Comparison of ENCODE assay signal across 10 cellular contexts in the genomic region with DNA sequence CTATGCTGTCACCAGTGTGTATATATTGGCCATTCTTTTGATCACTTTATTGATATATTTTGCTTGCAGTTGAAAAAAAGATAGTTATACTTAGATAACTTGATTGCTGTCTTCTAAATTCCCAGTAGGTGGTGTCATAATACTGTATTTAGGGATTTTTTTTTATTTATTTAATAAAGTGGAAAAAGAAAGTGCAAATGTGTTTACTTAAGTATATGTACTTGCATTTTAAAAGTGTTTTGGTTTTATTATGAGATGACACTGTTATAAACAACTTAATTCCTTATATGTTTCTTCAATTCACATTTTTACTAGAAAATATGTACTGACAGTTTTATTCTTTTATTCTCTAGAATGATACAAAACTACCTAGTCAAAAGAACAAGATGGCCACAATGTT.
DNase-seq lines count a peak whose midpoint lies in the region; ATAC-seq, FAIRE-seq and TF ChIP-seq lines count a peak whose summit lies in the region.
"Had no signal": no experiment of that assay in that cellular context is flagged by ENCODE, and none has a peak within 500 bp of the region (broad histone marks: within the 10 kb centered on the region; RNA-seq: fewer than 3 reads in every experiment).

No MANE protein-coding gene starts in this region.

- FAIRE-seq in A549 (lab: Jason Lieb, UNC) (no peak), urothelium cell line (lab: Jason Lieb, UNC) (no peak)

- H4K91ac ChIP-seq in H9 (ENCODE audit: insufficient read length, low read depth, low read length) = no peak overlapping the region

- H2BK20ac ChIP-seq in H9 (ENCODE audit: low read depth, low read length, poor library complexity, severe bottlenecking) = no peak overlapping the region

- H3K9ac ChIP-seq in H9 (ENCODE audit: extremely low read depth, insufficient read length, low read length) (no peak overlapping the region), SU-DHL-6 (ENCODE audit: low read length) (no peak overlapping the region)

- H3K27me3 ChIP-seq in H9 (ENCODE audit: insufficient read depth, low read length) (no peaks in the 10 kb centered on the region), SU-DHL-6 (ENCODE audit: low read length) (no peaks in the 10 kb centered on the region)
- H3K27me3 ChIP-seq: gastrocnemius medialis had no signal

- no peaks in the 10 kb centered on the region for H3K23me2 ChIP-seq in H9 (ENCODE audit: insufficient read length, low read depth, low read length, poor library complexity, severe bottlenecking)

- no peak overlapping the region for H3K4me3 ChIP-seq in A549
- no peak overlapping the region for H3K4me3 ChIP-seq in SU-DHL-6 (ENCODE audit: insufficient read depth, low read length, poor library complexity, severe bottlenecking)
- H3K4me3 ChIP-seq: gastrocnemius medialis had no signal

- no peaks in the 10 kb centered on the region for H3K36me3 ChIP-seq in SU-DHL-6 (ENCODE audit: low read length)
- H3K36me3 ChIP-seq: gastrocnemius medialis had no signal

- H3K4me2 ChIP-seq in A549 = no peak overlapping the region
- no peak overlapping the region for H3K4me2 ChIP-seq in H9 (ENCODE audit: insufficient read depth, insufficient read length, low read length)
- H3K4me2 ChIP-seq in SU-DHL-6 (ENCODE audit: low read depth, low read length, poor library complexity, severe bottlenecking) = no peak overlapping the region

- TF ChIP-seq POLR2A in A549 (IDR thresholded peaks at IDR 0.05; ENCODE audit: low read length) = no peak

- TF ChIP-seq RAD21 in A549 (conservative IDR thresholded peaks at IDR 0.05 in 1 of 2, IDR thresholded peaks at IDR 0.05 in 1 of 2) = peak; percentile 40 to 51; a peak in 4 of 5 replicates

- POLR2A ChIA-PET in A549 (lab: Yijun Ruan, JAX) = no interaction called here

- peaks cover 3 to 4% of the 10 kb centered on the region in 2 experiments; a peak in 1 of 4 replicates for H3K4me1 Mint-ChIP-seq in H9

- TF ChIP-seq EP300 in A549 (IDR thresholded peaks at IDR 0.05) = no peak

- no peak overlapping the region for H3T11ph ChIP-seq in H9 (ENCODE audit: low read length)

- peaks cover 9 to 34% (median 13%) of the 10 kb centered on the region in 3 experiments for H3K36me3 Mint-ChIP-seq in H9 (ENCODE audit: insufficient read depth in 1 of 3, low read depth in 3 of 3)
- H3K36me3 Mint-ChIP-seq: activated CD4-positive, alpha-beta memory T cell treated with anti-CD3 and anti-CD28 coated beads for 36 hours had no signal

- H3K27me3 Mint-ChIP-seq in H9 (ENCODE audit: low read depth) = no peaks in the 10 kb centered on the region
- H3K27me3 Mint-ChIP-seq: activated CD4-positive, alpha-beta memory T cell treated with anti-CD3 and anti-CD28 coated beads for 36 hours had no signal

- ATAC-seq in A549 = no peak

- H3K14ac ChIP-seq in H9 (ENCODE audit: insufficient read depth, low read length) = no peak overlapping the region

- no peak overlapping the region for H3K4me3 Mint-ChIP-seq in H9
- H3K4me3 Mint-ChIP-seq: activated CD4-positive, alpha-beta memory T cell treated with anti-CD3 and anti-CD28 coated beads for 36 hours had no signal

- no peak overlapping the region for H3K18ac ChIP-seq in H9 (ENCODE audit: insufficient read length, low read depth, low read length)

- H2BK12ac ChIP-seq in H9 (ENCODE audit: insufficient read length, low read depth, low read length) = no peak overlapping the region

- H2BK120ac ChIP-seq in H9 (ENCODE audit: low read depth, low read length, poor library complexity, severe bottlenecking) = no peak overlapping the region

- TF ChIP-seq CTCF in A549 (IDR thresholded peaks at IDR 0.05) (no peak), H9 (conservative IDR thresholded peaks at IDR 0.05) (peak; percentile 49; the same call in 2 of the 3 replicates), SU-DHL-6 (IDR thresholded peaks at IDR 0.05; ENCODE audit: insufficient read depth, low read length, poor library complexity, severe bottlenecking) (peak; percentile 16), GM13977 (IDR thresholded peaks at IDR 0.05; ENCODE audit: extremely low read depth, insufficient read depth, missing control alignments) (no peak)

- DNase-seq in A549 (ENCODE audit: low read depth in 1 of 2, low spot score in 1 of 2) = no peak
- DNase-seq in H9 = no peak
- peak; percentile 36 for DNase-seq in inferior parietal cortex (ENCODE audit: extremely low spot score)
- DNase-seq in urothelium cell line (ENCODE audit: low spot score) = no peak
- no peak for DNase-seq in ureter (ENCODE audit: low spot score)
- DNase-seq in GM13977 (ENCODE audit: low spot score) = no peak
- no peak for DNase-seq in stimulated activated CD4-positive, alpha-beta T cell treated with anti-CD3 and anti-CD28 coated beads, Interleukin-12 subunit alpha, Interleukin-12 subunit beta, amount 100 ng/mL, for 4 hours
- DNase-seq: activated CD4-positive, alpha-beta memory T cell treated with anti-CD3 and anti-CD28 coated beads for 36 hours; gastrocnemius medialis had no signal

- H4K8ac ChIP-seq in H9 (replicated peaks; ENCODE audit: insufficient read length, low read depth, low read length) = no peak overlapping the region

- H3K79me1 ChIP-seq in H9 (ENCODE audit: insufficient read depth, low read depth, low read length, poor library complexity, severe bottlenecking) = no peaks in the 10 kb centered on the region

- no peak overlapping the region for H3K23ac ChIP-seq in H9 (ENCODE audit: insufficient read length, low read depth, low read length)

- H3K4me1 ChIP-seq in A549 (no peaks in the 10 kb centered on the region), H9 (ENCODE audit: insufficient read depth, low read length) (no peaks in the 10 kb centered on the region)

- H3K9me2 ChIP-seq in SU-DHL-6 (replicated peaks; ENCODE audit: insufficient read depth, low read length) = no peaks in the 10 kb centered on the region

- H2BK15ac ChIP-seq in H9 (ENCODE audit: low read depth, low read length) = no peak overlapping the region

- H2AK5ac ChIP-seq in H9 (ENCODE audit: insufficient read length, low read length) = no peak overlapping the region

- H3K27ac ChIP-seq in A549 (no peak overlapping the region), H9 (ENCODE audit: insufficient read length, low read depth, low read length) (no peak overlapping the region), SU-DHL-6 (ENCODE audit: low read depth, low read length) (no peak overlapping the region)
- H3K27ac ChIP-seq: gastrocnemius medialis had no signal

- no peak overlapping the region for H4K5ac ChIP-seq in H9 (ENCODE audit: insufficient read length, low read depth, low read length)

- H3F3A ChIP-seq in SU-DHL-6 (ENCODE audit: insufficient read depth) = no peaks in the 10 kb centered on the region

- CTCF ChIA-PET in A549 (lab: Yijun Ruan, JAX) = no interaction called here

- H4K20me1 ChIP-seq in H9 (ENCODE audit: control insufficient read depth, insufficient read depth, insufficient read length) (no peaks in the 10 kb centered on the region), SU-DHL-6 (ENCODE audit: low read depth, low read length) (no peaks in the 10 kb centered on the region)

- no peak overlapping the region for H3K4ac ChIP-seq in H9 (ENCODE audit: low read depth, low read length)

- H3K56ac ChIP-seq in H9 (ENCODE audit: insufficient read length, low read depth, low read length) = no peak overlapping the region

- H3K9me3 ChIP-seq in A549 = peaks cover 4% of the 10 kb centered on the region; the same call in 2 of the 3 replicates
- no peaks in the 10 kb centered on the region for H3K9me3 ChIP-seq in H9 (ENCODE audit: control insufficient read depth, low read depth, low read length)
- no peaks in the 10 kb centered on the region for H3K9me3 ChIP-seq in SU-DHL-6 (ENCODE audit: insufficient read depth, low read length)
- H3K9me3 ChIP-seq: gastrocnemius medialis had no signal

- no peak overlapping the region for H2AFZ ChIP-seq in H9 (ENCODE audit: low read length)
- no peak overlapping the region for H2AFZ ChIP-seq in SU-DHL-6 (ENCODE audit: low read depth, low read length, severe bottlenecking)

- H3K9me3 Mint-ChIP-seq in H9 = peaks cover 23 to 29% of the 10 kb centered on the region in 2 experiments

- H2BK5ac ChIP-seq in H9 (ENCODE audit: insufficient read length, low read length) = no peak overlapping the region

- in situ Hi-C loops in GM13977 (cut with MboI; ENCODE audit: low pct_unique_long_range_greater_than_20kb, low sequenced_read_pairs, unreplicated experiment) = no loop called here

- no peak overlapping the region for H3K27ac Mint-ChIP-seq in H9
- H3K27ac Mint-ChIP-seq: activated CD4-positive, alpha-beta memory T cell treated with anti-CD3 and anti-CD28 coated beads for 36 hours had no signal

- no peaks in the 10 kb centered on the region for H3K79me2 ChIP-seq in H9 (ENCODE audit: insufficient read depth, low read length)
- H3K79me2 ChIP-seq in SU-DHL-6 (ENCODE audit: insufficient read depth, low read length) = no peaks in the 10 kb centered on the region

TF ChIP-seq in A549, 52 proteins besides CTCF, POLR2A, EP300 and RAD21:
- TF ChIP-seq, protein P1, sequence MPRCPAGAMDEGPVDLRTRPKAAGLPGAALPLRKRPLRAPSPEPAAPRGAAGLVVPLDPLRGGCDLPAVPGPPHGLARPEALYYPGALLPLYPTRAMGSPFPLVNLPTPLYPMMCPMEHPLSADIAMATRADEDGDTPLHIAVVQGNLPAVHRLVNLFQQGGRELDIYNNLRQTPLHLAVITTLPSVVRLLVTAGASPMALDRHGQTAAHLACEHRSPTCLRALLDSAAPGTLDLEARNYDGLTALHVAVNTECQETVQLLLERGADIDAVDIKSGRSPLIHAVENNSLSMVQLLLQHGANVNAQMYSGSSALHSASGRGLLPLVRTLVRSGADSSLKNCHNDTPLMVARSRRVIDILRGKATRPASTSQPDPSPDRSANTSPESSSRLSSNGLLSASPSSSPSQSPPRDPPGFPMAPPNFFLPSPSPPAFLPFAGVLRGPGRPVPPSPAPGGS (IDR thresholded peaks at IDR 0.05) = no peak
- no peak for TF ChIP-seq RARB (CRISPR knock-in tag; IDR thresholded peaks at IDR 0.05)
- no peak for TF ChIP-seq MAZ (IDR thresholded peaks at IDR 0.05; ENCODE audit: borderline replicate concordance, low read depth, low read length)
- TF ChIP-seq, protein P2, sequence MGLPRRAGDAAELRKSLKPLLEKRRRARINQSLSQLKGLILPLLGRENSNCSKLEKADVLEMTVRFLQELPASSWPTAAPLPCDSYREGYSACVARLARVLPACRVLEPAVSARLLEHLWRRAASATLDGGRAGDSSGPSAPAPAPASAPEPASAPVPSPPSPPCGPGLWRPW (IDR thresholded peaks at IDR 0.05) = no peak
- no peak for TF ChIP-seq POLR2AphosphoS2 (conservative IDR thresholded peaks at IDR 0.05; ENCODE audit: low read length)
- 0 out of 3 replicates have a peak, but pooled peaks have one; percentile 13 for TF ChIP-seq SMC3 (IDR thresholded peaks at IDR 0.05)
- TF ChIP-seq CHD2 (IDR thresholded peaks at IDR 0.05; ENCODE audit: low read length, partially characterized antibody) = no peak

Comparison
In these comparisons a context has a peak if more than half of its experiments do, and no peak if none do; other contexts are left out.
1. CTCF ChIP-seq: peak in H9 (single experiment) and SU-DHL-6 (single experiment); none in A549 (single experiment) and GM13977 (single experiment).